Comparison of ENCODE assay signal across 1 cellular context in the genomic region with DNA sequence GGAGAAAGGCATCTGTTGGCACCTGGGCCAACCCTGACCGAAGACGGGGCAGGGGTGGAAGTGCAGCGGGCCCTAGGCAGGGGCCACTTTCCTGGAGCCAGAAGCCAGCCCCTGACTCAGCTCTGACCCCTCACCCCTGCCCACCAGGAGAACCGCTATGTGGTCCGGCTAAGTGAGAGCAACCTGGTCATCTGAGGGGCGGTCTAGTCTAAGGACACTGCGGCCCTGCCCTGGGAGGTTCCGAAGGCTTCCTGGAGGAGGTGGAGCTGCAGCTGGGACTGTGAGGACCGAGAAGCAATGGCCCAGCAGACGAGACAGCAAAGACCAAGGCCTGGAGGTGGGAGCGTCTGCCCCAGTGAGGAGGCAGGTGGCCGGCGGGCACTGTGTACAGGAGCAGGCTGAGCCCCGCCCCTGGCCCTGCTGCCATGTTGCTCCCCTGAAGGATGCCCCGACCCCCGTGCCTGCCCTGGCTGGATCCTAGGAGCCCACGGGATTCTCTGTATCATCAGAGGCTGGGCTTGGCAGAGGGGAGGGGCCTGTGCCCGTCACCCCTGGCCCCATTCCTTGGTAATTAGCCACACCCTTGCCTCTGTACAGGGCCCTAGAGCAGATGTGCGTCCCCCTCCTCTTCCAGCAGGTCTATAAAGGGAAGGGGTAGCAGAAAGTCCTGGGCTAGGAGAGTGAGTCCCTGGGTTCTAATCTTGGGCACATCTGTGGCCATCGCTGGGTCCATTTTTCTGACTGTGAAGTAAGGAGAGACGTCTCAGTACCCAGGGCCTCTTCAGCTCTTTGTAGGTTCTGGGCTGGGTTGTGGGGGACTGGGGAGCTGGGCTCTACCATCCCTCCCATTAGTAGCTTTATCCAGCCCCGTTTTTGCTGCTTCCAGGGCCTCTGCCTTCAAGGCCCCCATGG.
TF ChIP-seq lines count a peak whose summit lies in the region.

No MANE protein-coding gene starts in this region.

TF ChIP-seq in GM12878, 131 proteins besides CTCF, POLR2A, EP300 and RAD21:
- TF ChIP-seq SRF (IDR thresholded peaks at IDR 0.05; ENCODE audit: low read depth in 2 of 2, low read length in 2 of 2) = 0 out of 4 replicates have a peak, but pooled peaks of 1 of the 2 experiments have one; percentile 1
- TF ChIP-seq RAD51 (IDR thresholded peaks at IDR 0.05) = no peak
- TF ChIP-seq KAT2A (conservative IDR thresholded peaks at IDR 0.05; ENCODE audit: control insufficient read depth, low read depth, low read length) = no peak
- TF ChIP-seq, protein P1, sequence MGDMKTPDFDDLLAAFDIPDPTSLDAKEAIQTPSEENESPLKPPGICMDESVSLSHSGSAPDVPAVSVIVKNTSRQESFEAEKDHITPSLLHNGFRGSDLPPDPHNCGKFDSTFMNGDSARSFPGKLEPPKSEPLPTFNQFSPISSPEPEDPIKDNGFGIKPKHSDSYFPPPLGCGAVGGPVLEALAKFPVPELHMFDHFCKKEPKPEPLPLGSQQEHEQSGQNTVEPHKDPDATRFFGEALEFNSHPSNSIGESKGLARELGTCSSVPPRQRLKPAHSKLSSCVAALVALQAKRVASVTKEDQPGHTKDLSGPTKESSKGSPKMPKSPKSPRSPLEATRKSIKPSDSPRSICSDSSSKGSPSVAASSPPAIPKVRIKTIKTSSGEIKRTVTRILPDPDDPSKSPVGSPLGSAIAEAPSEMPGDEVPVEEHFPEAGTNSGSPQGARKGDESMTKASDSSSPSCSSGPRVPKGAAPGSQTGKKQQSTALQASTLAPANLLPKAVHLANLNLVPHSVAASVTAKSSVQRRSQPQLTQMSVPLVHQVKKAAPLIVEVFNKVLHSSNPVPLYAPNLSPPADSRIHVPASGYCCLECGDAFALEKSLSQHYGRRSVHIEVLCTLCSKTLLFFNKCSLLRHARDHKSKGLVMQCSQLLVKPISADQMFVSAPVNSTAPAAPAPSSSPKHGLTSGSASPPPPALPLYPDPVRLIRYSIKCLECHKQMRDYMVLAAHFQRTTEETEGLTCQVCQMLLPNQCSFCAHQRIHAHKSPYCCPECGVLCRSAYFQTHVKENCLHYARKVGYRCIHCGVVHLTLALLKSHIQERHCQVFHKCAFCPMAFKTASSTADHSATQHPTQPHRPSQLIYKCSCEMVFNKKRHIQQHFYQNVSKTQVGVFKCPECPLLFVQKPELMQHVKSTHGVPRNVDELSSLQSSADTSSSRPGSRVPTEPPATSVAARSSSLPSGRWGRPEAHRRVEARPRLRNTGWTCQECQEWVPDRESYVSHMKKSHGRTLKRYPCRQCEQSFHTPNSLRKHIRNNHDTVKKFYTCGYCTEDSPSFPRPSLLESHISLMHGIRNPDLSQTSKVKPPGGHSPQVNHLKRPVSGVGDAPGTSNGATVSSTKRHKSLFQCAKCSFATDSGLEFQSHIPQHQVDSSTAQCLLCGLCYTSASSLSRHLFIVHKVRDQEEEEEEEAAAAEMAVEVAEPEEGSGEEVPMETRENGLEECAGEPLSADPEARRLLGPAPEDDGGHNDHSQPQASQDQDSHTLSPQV (IDR thresholded peaks at IDR 0.05) = no peak
- TF ChIP-seq POLR2AphosphoS2 (IDR thresholded peaks at IDR 0.05; ENCODE audit: low read depth, low read length) = 0 out of 2 replicates have a peak, but pooled peaks have one; percentile 51
- no peak for TF ChIP-seq NFYA (IDR thresholded peaks at IDR 0.05; ENCODE audit: borderline replicate concordance, low read depth, low read length)
